9 cellular contexts compared by ENCODE assay signal in genomic region chr13:41502676-41503075, GRCh38. TPM values are rescaled to one million over a fixed set of nuclear protein-coding genes. Genes with fewer than 3 reads are reported as not detected.
DNase-seq lines count a peak whose midpoint lies in the region; ATAC-seq and TF ChIP-seq lines count a peak whose summit lies in the region.
"Had no signal": no experiment of that assay in that cellular context is flagged by ENCODE, and none has a peak within 500 bp of the region (broad histone marks: within the 10 kb centered on the region; RNA-seq: fewer than 3 reads in every experiment).

No MANE protein-coding gene starts in this region.

- TF ChIP-seq RAD21 in SK-N-SH (IDR thresholded peaks at IDR 0.05; ENCODE audit: low read length): no peak

- H3K79me2 ChIP-seq in OCI-LY7 (ENCODE audit: insufficient read depth, low read depth, low read length): no peaks in the 10 kb centered on the region
- H3K79me2 ChIP-seq in SK-N-SH (ENCODE audit: insufficient read depth): no peaks in the 10 kb centered on the region

- no peaks in the 10 kb centered on the region; the same call in 1 of the 2 replicates for H3K27me3 ChIP-seq in SK-N-SH (ENCODE audit: insufficient read depth)
- no peaks in the 10 kb centered on the region for H3K27me3 ChIP-seq in uterus

- H3K9me2 ChIP-seq in OCI-LY7 (ENCODE audit: insufficient read depth, low read length) (no peaks in the 10 kb centered on the region), SK-N-SH (no peaks in the 10 kb centered on the region)

- BruUV-seq in OCI-LY7 (replicated peaks; lab: Mats Ljungman, UMichigan): no TSS peak

- H3K9me3 ChIP-seq in OCI-LY7 (ENCODE audit: low read length) (peaks cover 27% of the 10 kb centered on the region), SK-N-SH (no peaks in the 10 kb centered on the region), uterus (no peaks in the 10 kb centered on the region)

- H3K9ac ChIP-seq in SK-N-SH: no peak overlapping the region

- peaks cover 27% of the 10 kb centered on the region for H3K36me3 ChIP-seq in OCI-LY7 (ENCODE audit: insufficient read depth, low read length)
- H3K36me3 ChIP-seq in SK-N-SH (replicated peaks in 1 of 2; ENCODE audit: control insufficient read depth in 1 of 2, insufficient read depth in 2 of 2, low read length in 1 of 2): no peaks in the 10 kb centered on the region
- H3K36me3 ChIP-seq in uterus: no peaks in the 10 kb centered on the region

- TF ChIP-seq CTCF in GM12864 (IDR thresholded peaks at IDR 0.05; ENCODE audit: low read depth, low read length, missing control alignments) (no peak), OCI-LY7 (conservative IDR thresholded peaks at IDR 0.05; ENCODE audit: low read length) (0 out of 2 replicates have a peak, but pooled peaks have one; percentile 2), SK-N-SH (IDR thresholded peaks at IDR 0.05) (no peak), uterus (IDR thresholded peaks at IDR 0.05) (no peak)

- ATAC-seq in GM19328 (IDR thresholded peaks at IDR 0.05; ENCODE audit: unreplicated experiment) (peak; percentile 66), HG02981 (IDR thresholded peaks at IDR 0.05; ENCODE audit: unreplicated experiment) (peak; percentile 64)

- CTCF ChIA-PET in OCI-LY7 (lab: Charles Lee; ENCODE audit: unreplicated experiment) (no interaction called here), SK-N-SH (lab: Yijun Ruan, JAX) (no interaction called here)

- peak overlapping the region; percentile 98 for H3K27ac ChIP-seq in OCI-LY7 (ENCODE audit: low read depth, low read length, poor library complexity, severe bottlenecking)
- H3K27ac ChIP-seq in SK-N-SH (ENCODE audit: low read depth in 2 of 2, low read length in 1 of 2): no peak overlapping the region
- no peak overlapping the region for H3K27ac ChIP-seq in uterus

- H3K4me1 ChIP-seq in OCI-LY7 (ENCODE audit: insufficient read depth, low read length, poor library complexity, severe bottlenecking) (peaks cover 89% of the 10 kb centered on the region), SK-N-SH (ENCODE audit: control insufficient read depth in 1 of 2, insufficient read depth in 2 of 2, low read depth in 1 of 2, low read length in 1 of 2) (no peaks in the 10 kb centered on the region), uterus (no peaks in the 10 kb centered on the region)

- 67% methylated on average over 9 of the region's 9 CpGs for WGBS in SK-N-SH (ENCODE audit: low lambda C conversion rate)

- peak; percentile 88 for DNase-seq in GM12864 (ENCODE audit: low read depth)
- peak; percentile 99 for DNase-seq in OCI-LY7 (ENCODE audit: low spot score)
- DNase-seq in dermis blood vessel endothelial cell: no peak
- DNase-seq in SK-N-SH: no peak
- no peak for DNase-seq in uterus
- no peak for DNase-seq in NOMO-1 (lab: John Stamatoyannopoulos, UW; ENCODE audit: unreplicated experiment in 2 of 2)
- DNase-seq: NCI-H524 treated with DMSO at 0.1 percent for 48 hours had no signal

- intact Hi-C loops in OCI-LY7 (cut with micrococcal nuclease; ENCODE audit: unreplicated experiment): loop anchor here (1.0 to 10.0 kb wide), 8 partner anchors 37 to 710 kb away; partner anchors contain the start of gene WBP4
- intact Hi-C loops in uterus (cut with DNase I; ENCODE audit: low total_unique reads): no loop called here

- H2AFZ ChIP-seq in OCI-LY7 (ENCODE audit: low read length) (no peak overlapping the region; the same call in 1 of the 2 replicates), SK-N-SH (ENCODE audit: low read depth) (no peak overlapping the region)

- H3K4me2 ChIP-seq in OCI-LY7 (ENCODE audit: low read length): peak overlapping the region; percentile 88
- no peak overlapping the region for H3K4me2 ChIP-seq in SK-N-SH

- no peak overlapping the region for H3K4me3 ChIP-seq in GM12864 (ENCODE audit: low read depth, low read length)
- peak overlapping the region; percentile 64 for H3K4me3 ChIP-seq in OCI-LY7 (ENCODE audit: low read depth, low read length, poor library complexity, severe bottlenecking)
- H3K4me3 ChIP-seq in SK-N-SH (ENCODE audit: low read depth in 2 of 2, low read length in 1 of 2): no peak overlapping the region
- H3K4me3 ChIP-seq in uterus: no peak overlapping the region

- H4K20me1 ChIP-seq in OCI-LY7 (ENCODE audit: insufficient read depth, low read length) (no peaks in the 10 kb centered on the region), SK-N-SH (ENCODE audit: insufficient read depth) (no peaks in the 10 kb centered on the region)

- TF ChIP-seq POLR2A in uterus (IDR thresholded peaks at IDR 0.05): no peak

- TF ChIP-seq EP300 in SK-N-SH (IDR thresholded peaks at IDR 0.05; ENCODE audit: borderline replicate concordance in 1 of 2, low read depth in 1 of 2, low read length in 1 of 2): no peak

- no peaks in the 10 kb centered on the region for H3F3A ChIP-seq in SK-N-SH (replicated peaks; ENCODE audit: insufficient read depth)

- POLR2A ChIA-PET in OCI-LY7 (lab: Charles Lee) (interaction anchor here (1.3 to 9.5 kb wide), 5 partner anchors 35 to 52 kb away, joined by 4 to 82 read pairs (median 5); partner anchors contain the start of gene RGCC), SK-N-SH (lab: Yijun Ruan, JAX) (no interaction called here)

TF ChIP-seq in SK-N-SH, 30 proteins besides CTCF, POLR2A, EP300 and RAD21:
- TF ChIP-seq MAX (IDR thresholded peaks at IDR 0.05; ENCODE audit: low read depth) (no peak), IRF3 (IDR thresholded peaks at IDR 0.05; ENCODE audit: low read depth, low read length) (no peak), RCOR1 (IDR thresholded peaks at IDR 0.05; ENCODE audit: low read length) (no peak), USF1 (IDR thresholded peaks at IDR 0.05; ENCODE audit: borderline replicate concordance, low read depth) (no peak), TCF12 (IDR thresholded peaks at IDR 0.05) (no peak)

RNA-seq across cellular contexts. Expression of gene RGCC, which starts 45.3 kb away (rescaled TPM):
- 219 and 274 TPM in 2 replicates for total RNA-seq in OCI-LY7 (2014; rRNA removed; shearing (Covaris generic))
- total RNA-seq in OCI-LY7 (2022) (89.5 and 101 TPM in 2 replicates), dermis blood vessel endothelial cell (79.7 and 174 TPM in 2 replicates), uterus (100 to 1,000 TPM in 3 of 4 donors, 10 to 100 TPM in 1; 29.0 to 522 (median 319) TPM)
- polyA plus RNA-seq in SK-N-SH (2012; rRNA removed): 0.05 TPM in 1 of 2 replicates, not detected in the other
- 0.05 TPM in 2 replicates for polyA plus RNA-seq in SK-N-SH (2012; cell fraction: cytosol; rRNA removed)
- polyA plus RNA-seq in SK-N-SH (2012; cell fraction: nucleus; rRNA removed): 0.15 and 0.18 TPM in 2 replicates

Comparison
In these comparisons a context has a peak if more than half of its experiments do, and no peak if none do; other contexts are left out.
1. DNase-seq: peak in GM12864 (single experiment) and OCI-LY7 (single experiment); none in dermis blood vessel endothelial cell (single experiment), SK-N-SH (single experiment), uterus (0 of 2) and NOMO-1 (0 of 2).